In genomic region chr17:58517928-58518609, GRCh38 we compare ENCODE assay signal across 1 cellular context.
TF ChIP-seq lines count a peak whose summit lies in the region.

No MANE protein-coding gene starts in this region.

TF ChIP-seq in HCT116, 20 proteins besides CTCF, POLR2A, EP300 and RAD21 (continued from another document):
- TF ChIP-seq ATF3 (IDR thresholded peaks at IDR 0.05), result no peak
- no peak for TF ChIP-seq CBX3 (IDR thresholded peaks at IDR 0.05; ENCODE audit: low read depth)
- TF ChIP-seq POLR2AphosphoS5 (IDR thresholded peaks at IDR 0.05; ENCODE audit: low read depth, low read length), result peak; percentile 75
- TF ChIP-seq FOSL1 (IDR thresholded peaks at IDR 0.05; ENCODE audit: low read depth), result no peak
- TF ChIP-seq MAX (IDR thresholded peaks at IDR 0.05), result peak; percentile 78
- TF ChIP-seq YY1 (IDR thresholded peaks at IDR 0.05; ENCODE audit: extremely low read depth, insufficient replicate concordance, low read depth, low read length), result no peak
- TF ChIP-seq ZNF274 (IDR thresholded peaks at IDR 0.05; ENCODE audit: low read depth, low read length), result no peak
- peak; percentile 97 for TF ChIP-seq SRF (IDR thresholded peaks at IDR 0.05; ENCODE audit: low read depth)
- peak; percentile 98 for TF ChIP-seq EGR1 (IDR thresholded peaks at IDR 0.05; ENCODE audit: low read depth)
- TF ChIP-seq SP1 (IDR thresholded peaks at IDR 0.05; ENCODE audit: low read depth), result peak; percentile 100
- TF ChIP-seq REST (IDR thresholded peaks at IDR 0.05; ENCODE audit: low read depth), result no peak
- no peak for TF ChIP-seq EZH2phosphoT487 (IDR thresholded peaks at IDR 0.05; ENCODE audit: borderline replicate concordance)
- peak; percentile 56 for TF ChIP-seq TCF7L2 (IDR thresholded peaks at IDR 0.05; ENCODE audit: borderline replicate concordance, extremely low read depth, insufficient read depth, insufficient read length)
- no peak for TF ChIP-seq ZFX (IDR thresholded peaks at IDR 0.05)
- TF ChIP-seq SIN3A (IDR thresholded peaks at IDR 0.05; ENCODE audit: low read depth), result peak; percentile 97
- TF ChIP-seq CEBPB (IDR thresholded peaks at IDR 0.05; ENCODE audit: low read depth), result no peak
